10 cellular contexts compared by ENCODE assay signal in genomic region chr1:147612366-147612765, GRCh38. TPM values are rescaled to one million over a fixed set of nuclear protein-coding genes. Genes with fewer than 3 reads are reported as not detected.
DNase-seq lines count a peak whose midpoint lies in the region; TF ChIP-seq lines count a peak whose summit lies in the region.
"Had no signal": no experiment of that assay in that cellular context is flagged by ENCODE, and none has a peak within 500 bp of the region (broad histone marks: within the 10 kb centered on the region; RNA-seq: fewer than 3 reads in every experiment).

No MANE protein-coding gene starts in this region.

- no peaks in the 10 kb centered on the region for H3K27me3 ChIP-seq in SJCRH30

- DNase-seq in LHCN-M2 (ENCODE audit: low read depth) (peak; percentile 54), NCI-H2081 (lab: John Stamatoyannopoulos, UW) (peak; percentile 66 to 88), SJCRH30 (peak; percentile 50 to 75), nephron progenitor cell (no peak), LoVo (ENCODE audit: low spot score) (no peak)
- no peak for DNase-seq in stimulated activated CD8-positive, alpha-beta memory T cell treated with anti-CD3 and anti-CD28 coated beads, Interleukin-4, amount 100 ng/mL, for 48 hours
- no peak for DNase-seq in stimulated activated naive CD4-positive, alpha-beta T cell (lab: John Stamatoyannopoulos, UW)
- DNase-seq: activated T-cell treated with anti-CD3 and anti-CD28 coated beads for 4 hours, hippocampal formation, lower lobe of right lung had no signal

- no peak for TF ChIP-seq CTCF in nephron progenitor cell (IDR thresholded peaks at IDR 0.05)

- no peak overlapping the region for H3K4me3 Mint-ChIP-seq in nephron progenitor cell

- peak overlapping the region; percentile 81 for H3K27ac Mint-ChIP-seq in nephron progenitor cell

- peaks cover 23% of the 10 kb centered on the region for H3K36me3 ChIP-seq in SJCRH30

- H3K9me3 Mint-ChIP-seq in nephron progenitor cell: no peaks in the 10 kb centered on the region

- peaks cover 2% of the 10 kb centered on the region for H3K27me3 Mint-ChIP-seq in nephron progenitor cell (ENCODE audit: low read depth, poor library complexity)

- no peaks in the 10 kb centered on the region for H3K9me3 ChIP-seq in SJCRH30 (replicated peaks)
- H3K9me3 ChIP-seq: lower lobe of right lung had no signal

- H3K36me3 Mint-ChIP-seq in nephron progenitor cell (ENCODE audit: low read depth): peaks cover 83% of the 10 kb centered on the region

- H3K4me1 Mint-ChIP-seq in nephron progenitor cell: peaks cover 24% of the 10 kb centered on the region

- peaks cover 23% of the 10 kb centered on the region for H3K4me1 ChIP-seq in SJCRH30

- H3K4me3 ChIP-seq in SJCRH30: no peak overlapping the region
- H3K4me3 ChIP-seq: lower lobe of right lung had no signal

- peak overlapping the region; percentile 38 for H3K27ac ChIP-seq in SJCRH30
- H3K27ac ChIP-seq: lower lobe of right lung had no signal

RNA-seq across cellular contexts. Expression of gene ACP6, which starts 58.0 kb away (rescaled TPM):
- 5.4 and 8.9 TPM in 2 replicates for total RNA-seq in LHCN-M2 (2014; rRNA removed)
- polyA plus RNA-seq in LHCN-M2 (2012): 11.9 TPM
- 1.6 and 1.8 TPM in 2 replicates for total RNA-seq in SJCRH30 (2014; rRNA removed; shearing (Covaris generic))

Comparison
In these comparisons a context has a peak if more than half of its experiments do, and no peak if none do; other contexts are left out.
1. DNase-seq: peak in LHCN-M2 (single experiment), NCI-H2081 (2 of 2) and SJCRH30 (2 of 2); none in nephron progenitor cell (single experiment), stimulated activated CD8-positive, alpha-beta memory T cell treated with anti-CD3 and anti-CD28 coated beads, Interleukin-4, amount 100 ng/mL, for 48 hours (single experiment), stimulated activated naive CD4-positive, alpha-beta T cell (0 of 6) and LoVo (single experiment).